Comparison of ENCODE assay signal across 21 cellular contexts in genomic region chr2:212979046-212979612, GRCh38.
"Had no signal": no experiment of that assay in that cellular context is flagged by ENCODE, and none has a peak within 500 bp of the region (broad histone marks: within the 10 kb centered on the region; RNA-seq: fewer than 3 reads in every experiment).

No MANE protein-coding gene starts in this region.

- H3K4me3 Mint-ChIP-seq: activated CD8-positive, alpha-beta T cell treated with anti-CD3 and anti-CD28 coated beads for 36 hours; activated naive CD8-positive, alpha-beta T cell; brain; nephron progenitor cell; WTC11 had no signal

- H3K36me3 Mint-ChIP-seq: activated naive CD8-positive, alpha-beta T cell; brain; WTC11 had no signal

- DNase-seq: activated CD4-positive, alpha-beta T cell treated with anti-CD3 and anti-CD28 coated beads for 4 hours; activated CD8-positive, alpha-beta T cell treated with anti-CD3 and anti-CD28 coated beads for 36 hours; activated gamma-delta T cell treated with Interleukin-2 at 50 U/mL for 16 hours; amygdala; effector CD8-positive, alpha-beta T cell; foreskin keratinocyte; glutamatergic neuron; hypothalamus; kidney glomerular epithelial cell; mesenchymal stem cell; nephron progenitor cell; occipital lobe; stimulated activated CD4-positive, alpha-beta T cell treated with anti-CD3 and anti-CD28 coated beads, Interleukin-15, amount 100 ng/mL, for 24 hours; stimulated activated CD4-positive, alpha-beta T cell treated with anti-CD3 and anti-CD28 coated beads, Interleukin-4, amount 100 ng/mL, for 1 hour; stimulated activated naive CD4-positive, alpha-beta T cell treated with Interleukin-2 at 50 U/mL for 16 hours; upper lobe of right lung had no signal

- H3K4me3 ChIP-seq: right atrium auricular region, upper lobe of right lung had no signal

- H3K27ac ChIP-seq: foreskin keratinocyte, right atrium auricular region, upper lobe of right lung had no signal

- ATAC-seq: activated CD8-positive, alpha-beta T cell treated with anti-CD3 and anti-CD28 coated beads for 36 hours; foreskin keratinocyte; upper lobe of right lung; WTC11 had no signal

- H3K27ac Mint-ChIP-seq: activated naive CD8-positive, alpha-beta T cell; brain; nephron progenitor cell; progenitor cell of endocrine pancreas; WTC11 had no signal

- H3K27me3 Mint-ChIP-seq: activated CD8-positive, alpha-beta T cell treated with anti-CD3 and anti-CD28 coated beads for 36 hours; activated naive CD8-positive, alpha-beta T cell; brain; progenitor cell of endocrine pancreas had no signal

- H3K4me1 Mint-ChIP-seq: brain, nephron progenitor cell, WTC11 had no signal

- H3K4me1 ChIP-seq: upper lobe of right lung had no signal

- H3K9me3 Mint-ChIP-seq: activated CD8-positive, alpha-beta T cell treated with anti-CD3 and anti-CD28 coated beads for 36 hours; brain; nephron progenitor cell; WTC11 had no signal

- H3K9me3 ChIP-seq: right atrium auricular region, upper lobe of right lung had no signal

- H3K36me3 ChIP-seq: right atrium auricular region, upper lobe of right lung had no signal

- H3K27me3 ChIP-seq: foreskin keratinocyte, right atrium auricular region, upper lobe of right lung had no signal
